Comparison of ENCODE assay signal across 8 cellular contexts in the genomic region with DNA sequence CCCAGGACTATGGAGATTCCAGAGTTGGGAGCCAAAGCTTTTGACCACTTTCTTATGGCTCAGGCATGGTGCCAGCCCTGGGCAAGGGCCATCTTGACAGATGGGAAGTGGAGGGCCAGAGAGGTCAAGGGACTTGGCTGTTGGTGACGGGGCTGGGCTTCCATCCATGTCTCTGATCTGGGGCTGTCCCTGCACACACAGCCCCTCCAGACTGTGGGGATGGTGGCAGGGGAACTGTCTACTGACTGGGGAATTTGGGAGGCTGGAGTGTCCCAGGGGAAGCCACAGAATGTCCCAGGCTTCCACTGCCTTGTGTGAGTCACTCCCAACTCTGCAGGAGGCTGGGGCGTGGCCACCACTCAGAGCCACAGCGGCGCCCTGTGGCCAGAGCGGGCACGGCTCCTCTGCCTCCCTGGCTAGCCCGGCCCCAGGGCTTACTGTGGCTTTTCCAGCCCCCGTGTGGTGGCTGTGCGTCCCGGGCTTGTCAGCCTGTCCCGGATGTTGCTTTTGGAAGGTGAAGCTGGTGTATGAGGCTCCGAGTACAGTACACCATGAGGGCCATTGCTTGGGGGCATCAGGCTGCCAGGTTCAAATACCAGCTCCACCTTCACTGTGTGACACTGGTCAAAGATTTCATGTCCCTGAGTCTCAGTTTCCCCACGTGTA. TPM values are rescaled to one million over a fixed set of nuclear protein-coding genes. Genes with fewer than 3 reads are reported as not detected.
A peak's percentile ranks its signal among the peaks of the same experiment; 100 is the strongest.
DNase-seq lines count a peak whose midpoint lies in the region; ATAC-seq and TF ChIP-seq lines count a peak whose summit lies in the region.

No MANE protein-coding gene starts in this region.

- DNase-seq in AG09309 (ENCODE audit: low read depth) = peak; percentile 52
- DNase-seq in activated T-cell treated with anti-CD3 and anti-CD28 coated beads, Interleukin-2, amount 50 U/mL, for 72 hours = peak; percentile 85 to 86
- peak; percentile 92 for DNase-seq in fibroblast of mammary gland (ENCODE audit: low read depth)
- DNase-seq in natural killer cell treated with Interleukin-12 subunit alpha and Interleukin-12 subunit beta and Interleukin-15 and Interleukin-18, amount 100 ng/mL, for 72 hours (ENCODE audit: low spot score) = peak; percentile 87

- no peaks in the 10 kb centered on the region for H3K27me3 Mint-ChIP-seq in activated T-cell treated with anti-CD3 and anti-CD28 coated beads, Interleukin-2, amount 50 U/mL, for 72 hours (ENCODE audit: low read depth)
- no peaks in the 10 kb centered on the region for H3K27me3 Mint-ChIP-seq in natural killer cell treated with Interleukin-12 subunit alpha and Interleukin-12 subunit beta and Interleukin-15 and Interleukin-18, amount 100 ng/mL, for 72 hours
- no peaks in the 10 kb centered on the region for H3K27me3 Mint-ChIP-seq in stimulated activated memory B cell treated with anti-CD40 and anti-IgM and Interleukin-4, amounts not matched to agents 10 μg/mL and 1 μg/mL and 100 μg/mL, for 72 hours

- no peak overlapping the region for H3K4me3 ChIP-seq in AG09309 (ENCODE audit: control insufficient read depth, low read depth, low read length)
- H3K4me3 ChIP-seq in fibroblast of mammary gland (ENCODE audit: control insufficient read depth, low read depth, low read length) = no peak overlapping the region

- peaks cover 11% of the 10 kb centered on the region for H3K4me1 Mint-ChIP-seq in activated T-cell treated with anti-CD3 and anti-CD28 coated beads, Interleukin-2, amount 50 U/mL, for 72 hours (ENCODE audit: low read depth)
- H3K4me1 Mint-ChIP-seq in natural killer cell treated with Interleukin-12 subunit alpha and Interleukin-12 subunit beta and Interleukin-15 and Interleukin-18, amount 100 ng/mL, for 72 hours (ENCODE audit: low read depth in 2 of 2) = peaks cover 0 to 10% of the 10 kb centered on the region in 2 donors
- H3K4me1 Mint-ChIP-seq in stimulated activated memory B cell treated with anti-CD40 and anti-IgM and Interleukin-4, amounts not matched to agents 10 μg/mL and 1 μg/mL and 100 μg/mL, for 72 hours = peaks cover 37% of the 10 kb centered on the region

- no peaks in the 10 kb centered on the region for H3K9me3 Mint-ChIP-seq in activated T-cell treated with anti-CD3 and anti-CD28 coated beads, Interleukin-2, amount 50 U/mL, for 72 hours
- H3K9me3 Mint-ChIP-seq in natural killer cell treated with Interleukin-12 subunit alpha and Interleukin-12 subunit beta and Interleukin-15 and Interleukin-18, amount 100 ng/mL, for 72 hours = no peaks in the 10 kb centered on the region
- no peaks in the 10 kb centered on the region for H3K9me3 Mint-ChIP-seq in stimulated activated memory B cell treated with anti-CD40 and anti-IgM and Interleukin-4, amounts not matched to agents 10 μg/mL and 1 μg/mL and 100 μg/mL, for 72 hours

- peak; percentile 75 for ATAC-seq in GM18867 (IDR thresholded peaks at IDR 0.05; ENCODE audit: unreplicated experiment)
- peak; percentile 72 for ATAC-seq in HG03565 (IDR thresholded peaks at IDR 0.05; ENCODE audit: unreplicated experiment)
- peak; percentile 98 to 99 for ATAC-seq in activated T-cell treated with anti-CD3 and anti-CD28 coated beads, Interleukin-2, amount 50 U/mL, for 72 hours (replicated peaks in 1 of 2)
- peak; percentile 97 for ATAC-seq in natural killer cell treated with Interleukin-12 subunit alpha and Interleukin-12 subunit beta and Interleukin-15 and Interleukin-18, amount 100 ng/mL, for 72 hours
- peak; percentile 95 for ATAC-seq in stimulated activated memory B cell treated with anti-CD40 and anti-IgM and Interleukin-4, amounts not matched to agents 10 μg/mL and 1 μg/mL and 100 μg/mL, for 72 hours

- no peaks in the 10 kb centered on the region for H3K36me3 Mint-ChIP-seq in activated T-cell treated with anti-CD3 and anti-CD28 coated beads, Interleukin-2, amount 50 U/mL, for 72 hours (ENCODE audit: insufficient read depth in 2 of 2)
- no peaks in the 10 kb centered on the region for H3K36me3 Mint-ChIP-seq in natural killer cell treated with Interleukin-12 subunit alpha and Interleukin-12 subunit beta and Interleukin-15 and Interleukin-18, amount 100 ng/mL, for 72 hours
- peaks cover 29% of the 10 kb centered on the region for H3K36me3 Mint-ChIP-seq in stimulated activated memory B cell treated with anti-CD40 and anti-IgM and Interleukin-4, amounts not matched to agents 10 μg/mL and 1 μg/mL and 100 μg/mL, for 72 hours

- H3K27ac Mint-ChIP-seq in activated T-cell treated with anti-CD3 and anti-CD28 coated beads, Interleukin-2, amount 50 U/mL, for 72 hours = no peak overlapping the region
- H3K27ac Mint-ChIP-seq in natural killer cell treated with Interleukin-12 subunit alpha and Interleukin-12 subunit beta and Interleukin-15 and Interleukin-18, amount 100 ng/mL, for 72 hours = peak overlapping the region in 1 of 2 donors; percentile 45
- H3K27ac Mint-ChIP-seq in stimulated activated memory B cell treated with anti-CD40 and anti-IgM and Interleukin-4, amounts not matched to agents 10 μg/mL and 1 μg/mL and 100 μg/mL, for 72 hours = no peak overlapping the region

- TF ChIP-seq CTCF in AG09309 (IDR thresholded peaks at IDR 0.05; ENCODE audit: control insufficient read depth, insufficient read depth, low read depth, low read length, missing control alignments) (peak; percentile 97), fibroblast of mammary gland (conservative IDR thresholded peaks at IDR 0.05; ENCODE audit: control insufficient read depth, insufficient read depth, low read depth, low read length) (peak; percentile 91)

- no peak overlapping the region for H3K4me3 Mint-ChIP-seq in activated T-cell treated with anti-CD3 and anti-CD28 coated beads, Interleukin-2, amount 50 U/mL, for 72 hours
- H3K4me3 Mint-ChIP-seq in natural killer cell treated with Interleukin-12 subunit alpha and Interleukin-12 subunit beta and Interleukin-15 and Interleukin-18, amount 100 ng/mL, for 72 hours = no peak overlapping the region
- no peak overlapping the region for H3K4me3 Mint-ChIP-seq in stimulated activated memory B cell treated with anti-CD40 and anti-IgM and Interleukin-4, amounts not matched to agents 10 μg/mL and 1 μg/mL and 100 μg/mL, for 72 hours

TF ChIP-seq in PFSK-1, 5 proteins besides CTCF, POLR2A, EP300 and RAD21:
- TF ChIP-seq TAF1 (IDR thresholded peaks at IDR 0.05; ENCODE audit: borderline replicate concordance, insufficient read depth, low read length) (no peak), FOXP2 (optimal IDR thresholded peaks at IDR 0.05; ENCODE audit: borderline replicate concordance, extremely low read depth, extremely low read length, insufficient read depth) (peak; percentile 96), POLR2AphosphoS5 (IDR thresholded peaks at IDR 0.05; ENCODE audit: low read depth, low read length) (no peak), SIN3A (IDR thresholded peaks at IDR 0.05; ENCODE audit: borderline replicate concordance, insufficient read depth, low read length) (no peak)
- TF ChIP-seq, protein P1, sequence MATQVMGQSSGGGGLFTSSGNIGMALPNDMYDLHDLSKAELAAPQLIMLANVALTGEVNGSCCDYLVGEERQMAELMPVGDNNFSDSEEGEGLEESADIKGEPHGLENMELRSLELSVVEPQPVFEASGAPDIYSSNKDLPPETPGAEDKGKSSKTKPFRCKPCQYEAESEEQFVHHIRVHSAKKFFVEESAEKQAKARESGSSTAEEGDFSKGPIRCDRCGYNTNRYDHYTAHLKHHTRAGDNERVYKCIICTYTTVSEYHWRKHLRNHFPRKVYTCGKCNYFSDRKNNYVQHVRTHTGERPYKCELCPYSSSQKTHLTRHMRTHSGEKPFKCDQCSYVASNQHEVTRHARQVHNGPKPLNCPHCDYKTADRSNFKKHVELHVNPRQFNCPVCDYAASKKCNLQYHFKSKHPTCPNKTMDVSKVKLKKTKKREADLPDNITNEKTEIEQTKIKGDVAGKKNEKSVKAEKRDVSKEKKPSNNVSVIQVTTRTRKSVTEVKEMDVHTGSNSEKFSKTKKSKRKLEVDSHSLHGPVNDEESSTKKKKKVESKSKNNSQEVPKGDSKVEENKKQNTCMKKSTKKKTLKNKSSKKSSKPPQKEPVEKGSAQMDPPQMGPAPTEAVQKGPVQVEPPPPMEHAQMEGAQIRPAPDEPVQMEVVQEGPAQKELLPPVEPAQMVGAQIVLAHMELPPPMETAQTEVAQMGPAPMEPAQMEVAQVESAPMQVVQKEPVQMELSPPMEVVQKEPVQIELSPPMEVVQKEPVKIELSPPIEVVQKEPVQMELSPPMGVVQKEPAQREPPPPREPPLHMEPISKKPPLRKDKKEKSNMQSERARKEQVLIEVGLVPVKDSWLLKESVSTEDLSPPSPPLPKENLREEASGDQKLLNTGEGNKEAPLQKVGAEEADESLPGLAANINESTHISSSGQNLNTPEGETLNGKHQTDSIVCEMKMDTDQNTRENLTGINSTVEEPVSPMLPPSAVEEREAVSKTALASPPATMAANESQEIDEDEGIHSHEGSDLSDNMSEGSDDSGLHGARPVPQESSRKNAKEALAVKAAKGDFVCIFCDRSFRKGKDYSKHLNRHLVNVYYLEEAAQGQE (IDR thresholded peaks at IDR 0.05; ENCODE audit: insufficient read depth in 1 of 2, low read depth in 2 of 2, low read length in 2 of 2) = 0 out of 4 replicates have a peak, but pooled peaks of 1 of the 2 experiments have one; percentile 8

RNA-seq across cellular contexts. Expression of a gene that starts 19.6 kb away (rescaled TPM):
- polyA plus RNA-seq in PFSK-1 (2012; ENCODE audit: insufficient read length, low read depth) = 5.5 TPM
- under 1 TPM; 0.19 to 0.30 TPM for total RNA-seq in activated T-cell treated with anti-CD3 and anti-CD28 coated beads, Interleukin-2, amount 50 U/mL, for 72 hours
- under 1 TPM in 1 of 2 donors, not detected in 1; 0.33 TPM for total RNA-seq in natural killer cell treated with Interleukin-12 subunit alpha and Interleukin-12 subunit beta and Interleukin-15 and Interleukin-18, amount 100 ng/mL, for 72 hours

RNA-seq across cellular contexts. Expression of a gene that starts 19.7 kb away (rescaled TPM):
- polyA plus RNA-seq in PFSK-1 (2012; ENCODE audit: insufficient read length, low read depth) = 158 TPM
- 10 to 100 TPM; 43.4 to 47.9 TPM for total RNA-seq in activated T-cell treated with anti-CD3 and anti-CD28 coated beads, Interleukin-2, amount 50 U/mL, for 72 hours
- 10 to 100 TPM; 65.2 to 96.3 TPM for total RNA-seq in natural killer cell treated with Interleukin-12 subunit alpha and Interleukin-12 subunit beta and Interleukin-15 and Interleukin-18, amount 100 ng/mL, for 72 hours

RNA-seq across cellular contexts. Expression of a gene that starts 27.7 kb away (rescaled TPM):
- polyA plus RNA-seq in PFSK-1 (2012; ENCODE audit: insufficient read length, low read depth) = 72.9 TPM
- total RNA-seq in activated T-cell treated with anti-CD3 and anti-CD28 coated beads, Interleukin-2, amount 50 U/mL, for 72 hours = 10 to 100 TPM; 21.3 to 21.6 TPM
- 10 to 100 TPM; 21.3 to 24.5 TPM for total RNA-seq in natural killer cell treated with Interleukin-12 subunit alpha and Interleukin-12 subunit beta and Interleukin-15 and Interleukin-18, amount 100 ng/mL, for 72 hours

RNA-seq across cellular contexts. Expression of a gene that starts 50.5 kb away (rescaled TPM):
- polyA plus RNA-seq in PFSK-1 (2012; ENCODE audit: insufficient read length, low read depth) = not detected
- not detected for total RNA-seq in activated T-cell treated with anti-CD3 and anti-CD28 coated beads, Interleukin-2, amount 50 U/mL, for 72 hours
- total RNA-seq in natural killer cell treated with Interleukin-12 subunit alpha and Interleukin-12 subunit beta and Interleukin-15 and Interleukin-18, amount 100 ng/mL, for 72 hours = not detected
